In genomic region chrX:24846551-24847170, GRCh38 we compare ENCODE assay signal across 17 cellular contexts.
DNase-seq lines count a peak whose midpoint lies in the region; ATAC-seq and TF ChIP-seq lines count a peak whose summit lies in the region.
"Had no signal": no experiment of that assay in that cellular context is flagged by ENCODE, and none has a peak within 500 bp of the region (broad histone marks: within the 10 kb centered on the region; RNA-seq: fewer than 3 reads in every experiment).

No MANE protein-coding gene starts in this region.

- ATAC-seq in stimulated activated naive CD8-positive, alpha-beta T cell treated with anti-CD3 and anti-CD28 coated beads, Interleukin-15, amount 100 ng/mL, for 72 hours = no peak
- no peak for ATAC-seq in HG03097 (IDR thresholded peaks at IDR 0.05; ENCODE audit: low FRiP score, unreplicated experiment)
- ATAC-seq: esophagus mucosa, left ventricle myocardium superior, natural killer cell, right cardiac atrium had no signal

- H3K36me3 ChIP-seq in HAP-1 (replicated peaks) (peaks cover 36% of the 10 kb centered on the region), osteoblast (ENCODE audit: insufficient read depth, low read length) (no peaks in the 10 kb centered on the region)
- H3K36me3 ChIP-seq: SJSA1, upper lobe of left lung had no signal

- no peaks in the 10 kb centered on the region for H3K9me3 Mint-ChIP-seq in nephron
- H3K9me3 Mint-ChIP-seq in stimulated activated naive CD8-positive, alpha-beta T cell treated with anti-CD3 and anti-CD28 coated beads, Interleukin-15, amount 100 ng/mL, for 72 hours = no peaks in the 10 kb centered on the region
- H3K9me3 Mint-ChIP-seq: natural killer cell had no signal

- H4K20me1 ChIP-seq in osteoblast (ENCODE audit: insufficient read depth, low read length) = no peaks in the 10 kb centered on the region

- H3K36me3 Mint-ChIP-seq in nephron (ENCODE audit: low read depth) = peaks cover 27% of the 10 kb centered on the region
- H3K36me3 Mint-ChIP-seq: natural killer cell had no signal

- H3K4me1 ChIP-seq in HAP-1 (peaks cover 13% of the 10 kb centered on the region), osteoblast (ENCODE audit: insufficient read depth, low read length) (no peaks in the 10 kb centered on the region)
- H3K4me1 ChIP-seq: SJSA1, upper lobe of left lung had no signal

- H3K27me3 ChIP-seq in HAP-1 (ENCODE audit: low read depth) = no peaks in the 10 kb centered on the region
- H3K27me3 ChIP-seq in osteoblast (ENCODE audit: insufficient read depth, low read length) = no peaks in the 10 kb centered on the region
- H3K27me3 ChIP-seq: SJSA1, upper lobe of left lung had no signal

- in situ Hi-C loops in HAP-1 (cut with MboI; ENCODE audit: low sequenced_read_pairs) = no loop called here

- H3K4me3 ChIP-seq in HAP-1 (no peak overlapping the region), osteoblast (ENCODE audit: insufficient read depth, low read length) (no peak overlapping the region)
- H3K4me3 ChIP-seq: SJSA1, upper lobe of left lung had no signal

- H3K4me2 ChIP-seq in osteoblast (ENCODE audit: insufficient read depth, low read length) = no peak overlapping the region

- H3K9me3 ChIP-seq in HAP-1 (no peaks in the 10 kb centered on the region), osteoblast (ENCODE audit: low read depth, low read length) (no peaks in the 10 kb centered on the region)
- H3K9me3 ChIP-seq: SJSA1, upper lobe of left lung had no signal

- H2AFZ ChIP-seq in osteoblast (ENCODE audit: low read length) = no peak overlapping the region

- H3K27me3 Mint-ChIP-seq in nephron (ENCODE audit: low read depth) = no peaks in the 10 kb centered on the region
- H3K27me3 Mint-ChIP-seq in stimulated activated naive CD8-positive, alpha-beta T cell treated with anti-CD3 and anti-CD28 coated beads, Interleukin-15, amount 100 ng/mL, for 72 hours = no peaks in the 10 kb centered on the region

- DNase-seq in HAP-1 (ENCODE audit: low spot score in 2 of 2) (peak; percentile 69 to 97), NCI-H2107 (lab: John Stamatoyannopoulos, UW) (peak; percentile 1), amniotic epithelial cell (ENCODE audit: low read depth) (peak; percentile 35), osteoblast (ENCODE audit: insufficient read length, low spot score, missing footprints) (no peak), NCI-H510A treated with DMSO at 0.1 percent for 48 hours (lab: John Stamatoyannopoulos, UW) (no peak)
- no peak for DNase-seq in stimulated activated naive CD8-positive, alpha-beta T cell treated with anti-CD3 and anti-CD28 coated beads, Interleukin-15, amount 100 ng/mL, for 72 hours
- DNase-seq: activated CD4-positive, alpha-beta T cell treated with anti-CD3 and anti-CD28 coated beads, Interleukin-2, amount 50 U/mL, for 48 hours; amniotic stem cell; cortex of kidney; left ventricle myocardium superior; natural killer cell; upper lobe of left lung had no signal

- H3K4me1 Mint-ChIP-seq in nephron = peaks cover 24% of the 10 kb centered on the region
- H3K4me1 Mint-ChIP-seq in stimulated activated naive CD8-positive, alpha-beta T cell treated with anti-CD3 and anti-CD28 coated beads, Interleukin-15, amount 100 ng/mL, for 72 hours = no peaks in the 10 kb centered on the region
- H3K4me1 Mint-ChIP-seq: natural killer cell had no signal

- H3K4me3 Mint-ChIP-seq in nephron = no peak overlapping the region
- H3K4me3 Mint-ChIP-seq in stimulated activated naive CD8-positive, alpha-beta T cell treated with anti-CD3 and anti-CD28 coated beads, Interleukin-15, amount 100 ng/mL, for 72 hours = no peak overlapping the region
- H3K4me3 Mint-ChIP-seq: natural killer cell had no signal

- TF ChIP-seq CTCF in nephron (IDR thresholded peaks at IDR 0.05; ENCODE audit: unreplicated experiment in 3 of 3) = no peak
- TF ChIP-seq CTCF in osteoblast (IDR thresholded peaks at IDR 0.05; ENCODE audit: extremely low read depth, low read depth, low read length) = no peak

- H3K79me2 ChIP-seq in osteoblast (ENCODE audit: insufficient read depth, low read length) = no peaks in the 10 kb centered on the region

- peak overlapping the region in 2 of 3 experiments; percentile 27 to 68 for H3K27ac Mint-ChIP-seq in nephron
- H3K27ac Mint-ChIP-seq in stimulated activated naive CD8-positive, alpha-beta T cell treated with anti-CD3 and anti-CD28 coated beads, Interleukin-15, amount 100 ng/mL, for 72 hours = no peak overlapping the region
- H3K27ac Mint-ChIP-seq: natural killer cell had no signal

- no peak overlapping the region for H3K27ac ChIP-seq in osteoblast (ENCODE audit: low read depth, low read length)
- H3K27ac ChIP-seq: SJSA1, upper lobe of left lung had no signal

Comparison
In these comparisons a context has a peak if more than half of its experiments do, and no peak if none do; other contexts are left out.
1. DNase-seq: peak in HAP-1 (2 of 2), NCI-H2107 (single experiment) and amniotic epithelial cell (single experiment); none in osteoblast (single experiment), stimulated activated naive CD8-positive, alpha-beta T cell treated with anti-CD3 and anti-CD28 coated beads, Interleukin-15, amount 100 ng/mL, for 72 hours (0 of 2) and NCI-H510A treated with DMSO at 0.1 percent for 48 hours (single experiment).
2. H3K27ac Mint-ChIP-seq: peak in nephron (2 of 3); none in stimulated activated naive CD8-positive, alpha-beta T cell treated with anti-CD3 and anti-CD28 coated beads, Interleukin-15, amount 100 ng/mL, for 72 hours (0 of 2).